ENCODE assay signal across 21 cellular contexts in genomic region chr7:74057216-74057925, GRCh38. TPM values are rescaled to one million over a fixed set of nuclear protein-coding genes. Genes with fewer than 3 reads are reported as not detected.
"Had no signal": no experiment of that assay in that cellular context is flagged by ENCODE, and none has a peak within 500 bp of the region (broad histone marks: within the 10 kb centered on the region; RNA-seq: fewer than 3 reads in every experiment).

No MANE protein-coding gene starts in this region.

- H3K27me3 ChIP-seq: dorsolateral prefrontal cortex, tibial nerve, vagina had no signal

- ATAC-seq: activated CD8-positive, alpha-beta T cell treated with anti-CD3 and anti-CD28 coated beads for 36 hours; activated naive CD4-positive, alpha-beta T cell treated with anti-CD3 and anti-CD28 coated beads, Interleukin-2, amount 50 U/mL, for 72 hours; activated T-cell treated with anti-CD3 and anti-CD28 coated beads, Interleukin-2, amount 50 U/mL, for 72 hours; lower lobe of right lung; SK-N-SH treated with all-trans-retinoic acid at 6 μM for 48 hours had no signal

- H3K9me3 ChIP-seq: lower lobe of right lung, tibial nerve, vagina had no signal

- H3K27ac ChIP-seq: brain microvascular endothelial cell, dorsolateral prefrontal cortex, lower lobe of right lung, tibial nerve, vagina had no signal

- H3K4me3 ChIP-seq: dorsolateral prefrontal cortex, lower lobe of right lung, tibial nerve, vagina had no signal

- H3K36me3 ChIP-seq: brain microvascular endothelial cell had no signal

- DNase-seq: activated B cell treated with CpG ODN at 0.5 μM for 24 hours; activated CD4-positive, alpha-beta T cell treated with anti-CD3 and anti-CD28 coated beads for 48 hours; activated CD8-positive, alpha-beta T cell treated with anti-CD3 and anti-CD28 coated beads for 36 hours; activated gamma-delta T cell; activated T-cell treated with anti-CD3 and anti-CD28 coated beads, Interleukin-2, amount 50 U/mL, for 72 hours; amygdala; brain microvascular endothelial cell; cerebellar nuclear complex; dorsolateral prefrontal cortex; endodermal cell; erythroblast; hypothalamus; lower lobe of right lung; midbrain; stimulated activated CD4-positive, alpha-beta T cell treated with anti-CD3 and anti-CD28 coated beads, Interleukin-1b, Interleukin-23, amount 100 ng/mL, for 48 hours had no signal

RNA-seq across cellular contexts. Expression of gene ELN, which starts 29.4 kb away (rescaled TPM):
- total RNA-seq: activated B cell treated with CpG ODN at 0.5 μM for 24 hours; activated CD8-positive, alpha-beta T cell treated with anti-CD3 and anti-CD28 coated beads for 36 hours; activated naive CD4-positive, alpha-beta T cell treated with anti-CD3 and anti-CD28 coated beads, Interleukin-2, amount 50 U/mL, for 72 hours; activated T-cell treated with anti-CD3 and anti-CD28 coated beads, Interleukin-2, amount 50 U/mL, for 72 hours; T-helper 2 cell treated with Interferon-gamma antibody and Interleukin-4, amounts not matched to agents 100 ng/mL and 5 ng/mL, for 36 hours had no signal
- polyA plus RNA-seq: neural cell had no signal
